ENCODE assay signal across 36 cellular contexts in genomic region chr21:25361765-25362164, GRCh38.
"Had no signal": no experiment of that assay in that cellular context is flagged by ENCODE, and none has a peak within 500 bp of the region (broad histone marks: within the 10 kb centered on the region; RNA-seq: fewer than 3 reads in every experiment).

No MANE protein-coding gene starts in this region.

- H3K27ac ChIP-seq: adrenal gland, ascending aorta, cardiac muscle cell, VCaP had no signal

- H3K9me3 Mint-ChIP-seq: activated CD4-positive, alpha-beta memory T cell treated with anti-CD3 and anti-CD28 coated beads for 36 hours; activated CD8-positive, alpha-beta T cell treated with anti-CD3 and anti-CD28 coated beads for 36 hours; activated naive CD4-positive, alpha-beta T cell treated with anti-CD3 and anti-CD28 coated beads for 36 hours; activated naive CD8-positive, alpha-beta T cell treated with anti-CD3 and anti-CD28 coated beads for 36 hours; activated T-cell treated with anti-CD3 and anti-CD28 coated beads, Interleukin-2, amount 50 U/mL, for 4 hours; activated T-cell treated with anti-CD3 and anti-CD28 coated beads, Interleukin-2, amount 50 U/mL, for 72 hours; activated T-helper 1 cell treated with anti-CD3 and anti-CD28 coated beads, Interleukin-12 subunit alpha, Interleukin-12 subunit beta, Interleukin-2, Interleukin-4 antibody, amounts not matched to agents 30 ng/mL and 10 ng/mL and 1 ng/mL, durations not matched to agents 14 hours and 24 hours and 36 hours; activated T-helper 17 cell treated with anti-CD3 and anti-CD28 coated beads, Interleukin-2, amount 50 U/mL, for 72 hours; brain; central memory CD8-positive, alpha-beta T cell; T-helper 1 cell treated with Interleukin-12 subunit alpha and Interleukin-12 subunit beta and Interleukin-4 antibody, amounts not matched to agents 30 μg/mL and 1 μg/mL, for 36 hours; T-helper 2 cell treated with Interferon-gamma antibody and Interleukin-4, amounts not matched to agents 5 μg/mL and 100 μg/mL, for 36 hours had no signal

- H3K4me3 ChIP-seq: adrenal gland, ascending aorta, cardiac muscle cell had no signal

- H3K4me1 ChIP-seq: adrenal gland, ascending aorta had no signal

- H3K27me3 ChIP-seq: adrenal gland, ascending aorta, cardiac muscle cell had no signal

- H3K27ac Mint-ChIP-seq: activated B cell treated with CpG ODN at 0.5 μM for 24 hours; activated CD4-positive, alpha-beta memory T cell treated with anti-CD3 and anti-CD28 coated beads for 36 hours; activated CD4-positive, alpha-beta T cell treated with anti-CD3 and anti-CD28 coated beads, Interleukin-2, amount 10 ng/mL, durations not matched to agents 24 days and 14 days; activated CD8-positive, alpha-beta T cell treated with anti-CD3 and anti-CD28 coated beads for 36 hours; activated naive CD4-positive, alpha-beta T cell treated with anti-CD3 and anti-CD28 coated beads for 36 hours; activated naive CD4-positive, alpha-beta T cell treated with anti-CD3 and anti-CD28 coated beads, Interleukin-2, amount 50 U/mL, for 72 hours; activated naive CD8-positive, alpha-beta T cell treated with anti-CD3 and anti-CD28 coated beads for 36 hours; activated T-cell treated with anti-CD3 and anti-CD28 coated beads, Interleukin-2, amount 50 U/mL, for 72 hours; activated T-helper 1 cell treated with anti-CD3 and anti-CD28 coated beads, Interleukin-12 subunit alpha, Interleukin-12 subunit beta, Interleukin-2, Interleukin-4 antibody, amounts not matched to agents 30 ng/mL and 10 ng/mL and 1 ng/mL, durations not matched to agents 14 hours and 24 hours and 36 hours; brain; T-helper 1 cell treated with Interleukin-12 subunit alpha and Interleukin-12 subunit beta and Interleukin-4 antibody, amounts not matched to agents 30 μg/mL and 1 μg/mL, for 36 hours; T-helper 2 cell treated with Interferon-gamma antibody and Interleukin-4, amounts not matched to agents 5 μg/mL and 100 μg/mL, for 36 hours had no signal

- H3K4me3 Mint-ChIP-seq: activated B cell treated with CpG ODN at 0.5 μM for 24 hours; activated CD4-positive, alpha-beta memory T cell treated with anti-CD3 and anti-CD28 coated beads for 36 hours; activated CD4-positive, alpha-beta T cell treated with anti-CD3 and anti-CD28 coated beads, Interleukin-2, amount 10 ng/mL, durations not matched to agents 24 days and 14 days; activated CD8-positive, alpha-beta T cell treated with anti-CD3 and anti-CD28 coated beads for 36 hours; activated naive CD4-positive, alpha-beta T cell treated with anti-CD3 and anti-CD28 coated beads for 36 hours; activated naive CD8-positive, alpha-beta T cell treated with anti-CD3 and anti-CD28 coated beads for 36 hours; activated T-cell treated with anti-CD3 and anti-CD28 coated beads, Interleukin-2, amount 50 U/mL, for 4 hours; activated T-cell treated with anti-CD3 and anti-CD28 coated beads, Interleukin-2, amount 50 U/mL, for 72 hours; activated T-helper 1 cell treated with anti-CD3 and anti-CD28 coated beads, Interleukin-12 subunit alpha, Interleukin-12 subunit beta, Interleukin-2, Interleukin-4 antibody, amounts not matched to agents 30 ng/mL and 10 ng/mL and 1 ng/mL, durations not matched to agents 14 hours and 24 hours and 36 hours; activated T-helper 17 cell treated with anti-CD3 and anti-CD28 coated beads, Interleukin-2, amount 50 U/mL, for 72 hours; brain; central memory CD8-positive, alpha-beta T cell; T-helper 1 cell treated with Interleukin-12 subunit alpha and Interleukin-12 subunit beta and Interleukin-4 antibody, amounts not matched to agents 30 μg/mL and 1 μg/mL, for 36 hours; T-helper 2 cell treated with Interferon-gamma antibody and Interleukin-4, amounts not matched to agents 5 μg/mL and 100 μg/mL, for 36 hours had no signal

- H3K36me3 Mint-ChIP-seq: activated CD4-positive, alpha-beta memory T cell treated with anti-CD3 and anti-CD28 coated beads for 36 hours; activated naive CD4-positive, alpha-beta T cell treated with anti-CD3 and anti-CD28 coated beads, Interleukin-2, amount 50 U/mL, for 72 hours; brain had no signal

- H3K9me3 ChIP-seq: adrenal gland, ascending aorta had no signal

- H3K36me3 ChIP-seq: adrenal gland, ascending aorta, cardiac muscle cell had no signal

- H3K4me1 Mint-ChIP-seq: brain; central memory CD8-positive, alpha-beta T cell had no signal

- H3K27me3 Mint-ChIP-seq: activated B cell treated with CpG ODN at 0.5 μM for 24 hours; activated CD4-positive, alpha-beta T cell treated with anti-CD3 and anti-CD28 coated beads, Interleukin-2, amount 10 ng/mL, durations not matched to agents 24 days and 14 days; brain; central memory CD8-positive, alpha-beta T cell had no signal

- DNase-seq: activated B cell treated with CpG ODN at 0.5 μM for 24 hours; activated CD4-positive, alpha-beta memory T cell treated with anti-CD3 and anti-CD28 coated beads for 36 hours; activated CD4-positive, alpha-beta T cell treated with anti-CD3 and anti-CD28 coated beads for 4 hours; activated CD4-positive, alpha-beta T cell treated with anti-CD3 and anti-CD28 coated beads, Interleukin-2, amount 10 ng/mL, durations not matched to agents 24 days and 14 days; activated CD4-positive, alpha-beta T cell treated with anti-CD3 and anti-CD28 coated beads, Interleukin-2, amount 50 U/mL, for 1 hour; activated CD4-positive, alpha-beta T cell treated with anti-CD3 and anti-CD28 coated beads, Interleukin-2, amount 50 U/mL, for 4 hours; activated CD4-positive, CD25-positive, alpha-beta regulatory T cell treated with anti-CD3 and anti-CD28 coated beads, Interleukin-2, amount 50 U/mL, for 72 hours; activated CD8-positive, alpha-beta memory T cell treated with anti-CD3 and anti-CD28 coated beads, Interleukin-2, amount 50 U/mL, for 4 hours; activated effector memory CD4-positive, alpha-beta T cell treated with anti-CD3 and anti-CD28 coated beads, Interleukin-2, amount 50 U/mL, for 16 hours; activated gamma-delta T cell treated with Interleukin-2 at 50 U/mL for 16 hours; activated naive CD4-positive, alpha-beta T cell; activated naive CD4-positive, alpha-beta T cell treated with anti-CD3 and anti-CD28 coated beads, Interleukin-2, amount 50 U/mL, for 16 hours; activated naive CD8-positive, alpha-beta T cell treated with anti-CD3 and anti-CD28 coated beads for 36 hours; activated T-cell treated with anti-CD3 and anti-CD28 coated beads for 4 hours; activated T-cell treated with anti-CD3 and anti-CD28 coated beads, Interleukin-2, amount 50 U/mL, for 1 hour; activated T-cell treated with anti-CD3 and anti-CD28 coated beads, Interleukin-2, amount 50 U/mL, for 4 hours; activated T-cell treated with anti-CD3 and anti-CD28 coated beads, Interleukin-2, amount 50 U/mL, for 72 hours; adrenal gland; amniotic stem cell; caudate nucleus; cerebellar nuclear complex; T-helper 1 cell; T-helper 2 cell; T-helper 9 cell had no signal
